ENCODE assay signal across 1 cellular context in the genomic region with DNA sequence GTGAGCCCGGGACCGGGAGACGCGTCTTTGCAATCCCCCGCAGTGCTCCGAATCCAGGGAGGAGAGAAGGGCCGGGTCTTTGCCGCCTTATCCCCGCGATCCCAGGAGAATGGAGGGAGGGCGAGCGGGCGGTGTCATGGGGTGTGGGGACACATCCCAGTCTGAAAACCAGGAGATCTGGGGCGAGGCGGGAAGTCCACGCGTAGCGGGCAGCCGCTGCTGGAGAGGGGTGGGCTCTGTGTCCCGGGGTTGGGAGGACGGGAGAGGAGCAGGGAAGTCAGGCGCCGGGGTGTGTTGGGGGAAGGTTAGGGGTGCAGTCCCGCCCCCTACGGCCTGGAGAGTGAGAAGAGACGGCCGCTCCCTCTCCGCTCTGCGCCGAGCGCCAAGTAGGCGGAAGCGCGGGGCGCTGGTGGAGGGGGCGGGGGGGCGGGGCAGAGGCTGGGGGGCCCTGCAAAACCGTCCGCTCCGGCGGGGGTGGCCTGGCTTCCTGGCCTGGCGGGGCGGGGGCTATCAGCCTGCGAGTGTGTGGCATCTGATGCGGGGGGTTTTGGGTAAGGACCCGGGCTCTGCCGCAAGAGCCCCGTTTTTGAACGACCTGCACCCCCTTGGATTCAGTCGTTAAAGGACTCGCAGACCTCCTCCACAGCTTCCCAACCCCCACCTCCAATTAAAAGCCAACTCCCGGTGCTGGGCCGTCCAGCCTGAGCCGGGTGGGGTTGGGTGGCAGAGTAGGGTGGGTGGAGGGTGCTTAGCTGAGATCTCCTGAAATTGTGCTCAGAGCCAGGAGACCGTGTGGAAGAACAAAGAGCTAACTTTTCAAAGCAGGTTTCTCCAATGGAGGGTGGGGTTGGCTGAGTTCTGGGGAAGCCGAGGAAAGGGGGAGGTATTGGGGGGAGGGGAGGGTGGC.
TF ChIP-seq lines count a peak whose summit lies in the region.

No MANE protein-coding gene starts in this region.

TF ChIP-seq in HepG2, 621 proteins besides CTCF, POLR2A, EP300 and RAD21 (continued from another document and continues in another):
- TF ChIP-seq, protein P1, sequence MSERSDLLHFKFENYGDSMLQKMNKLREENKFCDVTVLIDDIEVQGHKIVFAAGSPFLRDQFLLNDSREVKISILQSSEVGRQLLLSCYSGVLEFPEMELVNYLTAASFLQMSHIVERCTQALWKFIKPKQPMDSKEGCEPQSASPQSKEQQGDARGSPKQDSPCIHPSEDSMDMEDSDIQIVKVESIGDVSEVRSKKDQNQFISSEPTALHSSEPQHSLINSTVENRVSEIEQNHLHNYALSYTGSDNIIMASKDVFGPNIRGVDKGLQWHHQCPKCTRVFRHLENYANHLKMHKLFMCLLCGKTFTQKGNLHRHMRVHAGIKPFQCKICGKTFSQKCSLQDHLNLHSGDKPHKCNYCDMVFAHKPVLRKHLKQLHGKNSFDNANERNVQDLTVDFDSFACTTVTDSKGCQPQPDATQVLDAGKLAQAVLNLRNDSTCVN (CRISPR knock-in tag; IDR thresholded peaks at IDR 0.05; ENCODE audit: borderline replicate concordance) = 0 out of 2 replicates have a peak, but pooled peaks have one; percentile 19
- TF ChIP-seq HIC2 (CRISPR knock-in tag; IDR thresholded peaks at IDR 0.05; ENCODE audit: low read depth) (0 out of 2 replicates have a peak, but pooled peaks have one; percentile 8), TRIM24 (CRISPR knock-in tag; IDR thresholded peaks at IDR 0.05) (no peak), ZNF121 (CRISPR knock-in tag; IDR thresholded peaks at IDR 0.05) (no peak), PRDM15 (CRISPR knock-in tag; IDR thresholded peaks at IDR 0.05) (no peak), TOPORS (CRISPR knock-in tag; IDR thresholded peaks at IDR 0.05) (no peak; the same call in 1 of the 2 replicates), ZNF124 (CRISPR knock-in tag; IDR thresholded peaks at IDR 0.05) (no peak), ZNF713 (CRISPR knock-in tag; IDR thresholded peaks at IDR 0.05) (no peak), TCF12 (IDR thresholded peaks at IDR 0.05) (no peak), TCF12 (CRISPR knock-in tag; IDR thresholded peaks at IDR 0.05) (peak; percentile 79; the same call in 1 of the 2 replicates), ZNF737 (CRISPR knock-in tag; IDR thresholded peaks at IDR 0.05; ENCODE audit: borderline replicate concordance) (0 out of 2 replicates have a peak, but pooled peaks have one; percentile 27), ZSCAN30 (CRISPR knock-in tag; IDR thresholded peaks at IDR 0.05) (0 out of 2 replicates have a peak, but pooled peaks have one; percentile 74), NR2F6 (IDR thresholded peaks at IDR 0.05) (no peak), NR2F6 (CRISPR knock-in tag; IDR thresholded peaks at IDR 0.05) (0 out of 2 replicates have a peak, but pooled peaks have one; percentile 3), HOMEZ (CRISPR knock-in tag; IDR thresholded peaks at IDR 0.05; ENCODE audit: low read depth) (no peak), GABPB1 (CRISPR knock-in tag; IDR thresholded peaks at IDR 0.05) (0 out of 2 replicates have a peak, but pooled peaks have one; percentile 2), ZNF891 (CRISPR knock-in tag; IDR thresholded peaks at IDR 0.05) (peak; percentile 62), ZNF501 (CRISPR knock-in tag; IDR thresholded peaks at IDR 0.05) (no peak), CREBL2 (CRISPR knock-in tag; IDR thresholded peaks at IDR 0.05; ENCODE audit: borderline replicate concordance) (no peak), PRPF4 (IDR thresholded peaks at IDR 0.05; ENCODE audit: low read depth, low read length, poor library complexity, severe bottlenecking) (no peak), ZNF883 (CRISPR knock-in tag; IDR thresholded peaks at IDR 0.05; ENCODE audit: not compliant biosample characterization) (peak; percentile 14), AGO2 (optimal IDR thresholded peaks at IDR 0.05; ENCODE audit: low read depth, low read length) (peak; percentile 95), KDM2A (CRISPR knock-in tag; IDR thresholded peaks at IDR 0.05; ENCODE audit: borderline replicate concordance, low read depth) (0 out of 2 replicates have a peak, but pooled peaks have one; percentile 20), ZNF274 (CRISPR knock-in tag; IDR thresholded peaks at IDR 0.05) (peak; percentile 53; the same call in 1 of the 2 replicates), RBFOX2 (IDR thresholded peaks at IDR 0.05; ENCODE audit: low read depth, low read length) (peak; percentile 13), GATAD2A (CRISPR knock-in tag; IDR thresholded peaks at IDR 0.05) (no peak), ZNF552 (CRISPR knock-in tag; IDR thresholded peaks at IDR 0.05; ENCODE audit: borderline replicate concordance) (no peak; the same call in 1 of the 2 replicates), THYN1 (CRISPR knock-in tag; IDR thresholded peaks at IDR 0.05; ENCODE audit: borderline replicate concordance, low read depth) (no peak), ZNF782 (CRISPR knock-in tag; IDR thresholded peaks at IDR 0.05; ENCODE audit: borderline replicate concordance) (peak; percentile 51; the same call in 1 of the 2 replicates), POLR2AphosphoS5 (IDR thresholded peaks at IDR 0.05; ENCODE audit: low read depth, low read length) (no peak)
- TF ChIP-seq, protein P2, sequence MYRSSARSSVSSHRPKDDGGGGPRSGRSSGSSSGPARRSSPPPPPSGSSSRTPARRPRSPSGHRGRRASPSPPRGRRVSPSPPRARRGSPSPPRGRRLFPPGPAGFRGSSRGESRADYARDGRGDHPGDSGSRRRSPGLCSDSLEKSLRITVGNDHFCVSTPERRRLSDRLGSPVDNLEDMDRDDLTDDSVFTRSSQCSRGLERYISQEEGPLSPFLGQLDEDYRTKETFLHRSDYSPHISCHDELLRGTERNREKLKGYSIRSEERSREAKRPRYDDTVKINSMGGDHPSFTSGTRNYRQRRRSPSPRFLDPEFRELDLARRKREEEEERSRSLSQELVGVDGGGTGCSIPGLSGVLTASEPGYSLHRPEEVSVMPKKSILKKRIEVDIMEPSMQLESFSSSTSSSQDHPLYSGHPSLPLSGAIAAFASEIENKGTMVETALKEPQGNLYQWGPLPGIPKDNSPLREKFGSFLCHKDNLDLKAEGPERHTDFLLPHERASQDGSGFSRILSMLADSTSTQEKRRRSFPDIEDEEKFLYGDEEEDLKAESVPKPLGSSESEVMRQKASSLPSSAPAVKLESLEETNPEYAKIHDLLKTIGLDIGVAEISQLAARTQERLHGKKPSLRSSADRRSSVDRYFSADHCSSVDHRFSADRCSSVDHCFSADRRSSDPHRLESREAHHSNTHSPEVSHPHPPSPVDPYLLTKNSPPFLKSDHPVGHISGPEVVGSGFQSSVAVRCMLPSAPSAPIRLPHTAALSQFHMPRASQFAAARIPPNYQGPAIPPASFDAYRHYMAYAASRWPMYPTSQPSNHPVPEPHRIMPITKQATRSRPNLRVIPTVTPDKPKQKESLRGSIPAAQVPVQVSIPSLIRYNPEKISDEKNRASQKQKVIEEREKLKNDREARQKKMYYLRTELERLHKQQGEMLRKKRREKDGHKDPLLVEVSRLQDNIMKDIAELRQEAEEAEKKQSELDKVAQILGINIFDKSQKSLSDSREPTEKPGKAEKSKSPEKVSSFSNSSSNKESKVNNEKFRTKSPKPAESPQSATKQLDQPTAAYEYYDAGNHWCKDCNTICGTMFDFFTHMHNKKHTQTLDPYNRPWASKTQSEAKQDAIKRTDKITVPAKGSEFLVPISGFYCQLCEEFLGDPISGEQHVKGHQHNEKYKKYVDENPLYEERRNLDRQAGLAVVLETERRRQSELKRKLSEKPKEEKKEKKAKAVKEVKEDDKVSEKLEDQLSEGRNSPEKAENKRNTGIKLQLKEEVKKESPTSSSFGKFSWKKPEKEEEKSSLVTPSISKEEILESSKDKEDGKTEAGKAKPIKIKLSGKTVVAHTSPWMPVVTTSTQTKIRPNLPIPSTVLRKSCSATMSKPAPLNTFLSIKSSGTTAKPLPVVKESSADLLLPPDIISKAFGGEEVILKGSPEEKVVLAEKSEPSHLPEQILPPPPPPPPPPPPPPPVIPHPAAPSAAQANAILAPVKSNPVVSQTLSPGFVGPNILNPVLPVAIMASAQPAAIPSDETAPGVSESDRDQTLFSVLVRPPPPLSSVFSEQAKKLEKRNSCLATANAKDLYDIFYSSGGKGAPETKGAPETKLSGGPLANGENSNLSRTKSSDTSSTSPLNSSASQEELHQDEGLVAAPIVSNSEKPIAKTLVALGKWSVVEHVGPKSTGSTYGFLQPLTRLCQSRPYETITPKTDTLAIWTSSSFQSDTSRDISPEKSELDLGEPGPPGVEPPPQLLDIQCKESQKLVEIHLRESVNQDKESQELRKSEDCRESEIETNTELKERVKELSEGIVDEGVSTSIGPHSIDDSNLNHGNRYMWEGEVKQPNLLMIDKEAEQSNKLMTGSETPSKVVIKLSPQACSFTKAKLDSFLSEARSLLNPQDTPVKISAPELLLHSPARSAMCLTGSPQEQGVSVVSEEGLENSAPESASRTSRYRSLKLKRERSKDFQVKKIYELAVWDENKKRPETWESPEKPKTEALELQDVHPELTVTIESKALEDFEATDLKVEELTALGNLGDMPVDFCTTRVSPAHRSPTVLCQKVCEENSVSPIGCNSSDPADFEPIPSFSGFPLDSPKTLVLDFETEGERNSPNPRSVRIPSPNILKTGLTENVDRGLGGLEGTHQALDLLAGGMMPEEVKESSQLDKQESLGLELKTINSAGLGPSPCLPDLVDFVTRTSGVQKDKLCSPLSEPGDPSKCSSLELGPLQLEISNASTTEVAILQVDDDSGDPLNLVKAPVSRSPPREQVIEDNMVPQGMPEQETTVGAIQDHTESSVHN (CRISPR knock-in tag; IDR thresholded peaks at IDR 0.05) = peak; percentile 14; the same call in 1 of the 2 replicates
- TF ChIP-seq, protein P3, sequence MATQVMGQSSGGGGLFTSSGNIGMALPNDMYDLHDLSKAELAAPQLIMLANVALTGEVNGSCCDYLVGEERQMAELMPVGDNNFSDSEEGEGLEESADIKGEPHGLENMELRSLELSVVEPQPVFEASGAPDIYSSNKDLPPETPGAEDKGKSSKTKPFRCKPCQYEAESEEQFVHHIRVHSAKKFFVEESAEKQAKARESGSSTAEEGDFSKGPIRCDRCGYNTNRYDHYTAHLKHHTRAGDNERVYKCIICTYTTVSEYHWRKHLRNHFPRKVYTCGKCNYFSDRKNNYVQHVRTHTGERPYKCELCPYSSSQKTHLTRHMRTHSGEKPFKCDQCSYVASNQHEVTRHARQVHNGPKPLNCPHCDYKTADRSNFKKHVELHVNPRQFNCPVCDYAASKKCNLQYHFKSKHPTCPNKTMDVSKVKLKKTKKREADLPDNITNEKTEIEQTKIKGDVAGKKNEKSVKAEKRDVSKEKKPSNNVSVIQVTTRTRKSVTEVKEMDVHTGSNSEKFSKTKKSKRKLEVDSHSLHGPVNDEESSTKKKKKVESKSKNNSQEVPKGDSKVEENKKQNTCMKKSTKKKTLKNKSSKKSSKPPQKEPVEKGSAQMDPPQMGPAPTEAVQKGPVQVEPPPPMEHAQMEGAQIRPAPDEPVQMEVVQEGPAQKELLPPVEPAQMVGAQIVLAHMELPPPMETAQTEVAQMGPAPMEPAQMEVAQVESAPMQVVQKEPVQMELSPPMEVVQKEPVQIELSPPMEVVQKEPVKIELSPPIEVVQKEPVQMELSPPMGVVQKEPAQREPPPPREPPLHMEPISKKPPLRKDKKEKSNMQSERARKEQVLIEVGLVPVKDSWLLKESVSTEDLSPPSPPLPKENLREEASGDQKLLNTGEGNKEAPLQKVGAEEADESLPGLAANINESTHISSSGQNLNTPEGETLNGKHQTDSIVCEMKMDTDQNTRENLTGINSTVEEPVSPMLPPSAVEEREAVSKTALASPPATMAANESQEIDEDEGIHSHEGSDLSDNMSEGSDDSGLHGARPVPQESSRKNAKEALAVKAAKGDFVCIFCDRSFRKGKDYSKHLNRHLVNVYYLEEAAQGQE (IDR thresholded peaks at IDR 0.05; ENCODE audit: borderline replicate concordance in 1 of 2, low read depth in 1 of 2, low read length in 2 of 2) = no peak
